In the genomic region with DNA sequence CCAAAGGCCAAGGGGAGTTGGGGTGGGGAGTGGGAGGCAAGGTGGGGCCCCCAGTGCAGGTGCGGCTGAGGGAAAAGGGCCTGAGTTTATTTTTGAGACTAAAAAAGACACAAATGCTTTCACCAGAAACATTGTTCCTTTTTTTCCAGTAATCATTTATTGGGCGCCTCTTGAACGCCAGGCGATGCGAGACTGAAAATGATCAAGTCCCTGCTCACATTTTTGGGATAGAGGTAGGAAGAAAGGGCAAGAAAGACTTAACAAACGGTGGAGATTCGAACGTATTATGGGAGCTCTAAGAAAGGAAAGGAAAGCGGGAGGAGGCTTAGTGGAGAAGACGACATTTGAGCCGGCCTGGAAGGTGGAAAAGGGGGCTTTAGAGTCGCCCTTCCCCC, we compare ENCODE assay signal across 9 cellular contexts. TPM values are rescaled to one million over a fixed set of nuclear protein-coding genes. Genes with fewer than 3 reads are reported as not detected.
DNase-seq lines count a peak whose midpoint lies in the region; ATAC-seq and TF ChIP-seq lines count a peak whose summit lies in the region.
"Had no signal": no experiment of that assay in that cellular context is flagged by ENCODE, and none has a peak within 500 bp of the region (broad histone marks: within the 10 kb centered on the region; RNA-seq: fewer than 3 reads in every experiment).

No MANE protein-coding gene starts in this region.

- no peaks in the 10 kb centered on the region for H3K9me3 Mint-ChIP-seq in mesothelial cell of epicardium

- H3K4me3 ChIP-seq in right atrium auricular region (peak overlapping the region; percentile 98 to 100), brain microvascular endothelial cell (ENCODE audit: low read depth, low read length) (peak overlapping the region; percentile 94)

- H3K36me3 ChIP-seq in right atrium auricular region (peaks cover 22% of the 10 kb centered on the region), brain microvascular endothelial cell (replicated peaks) (peaks cover 24% of the 10 kb centered on the region)

- intact Hi-C loops in Right ventricle myocardium superior (cut with DNase I), result no loop called here

- H3K27ac Mint-ChIP-seq in mesothelial cell of epicardium, result peak overlapping the region; percentile 98

- no peaks in the 10 kb centered on the region for H3K9me3 ChIP-seq in right atrium auricular region

- peak overlapping the region; percentile 99 for H3K4me3 Mint-ChIP-seq in mesothelial cell of epicardium

- H3K27me3 Mint-ChIP-seq in mesothelial cell of epicardium (ENCODE audit: low read depth), result peaks cover 4% of the 10 kb centered on the region

- no peak for TF ChIP-seq CTCF in right atrium auricular region (IDR thresholded peaks at IDR 0.05)
- no peak for TF ChIP-seq CTCF in brain microvascular endothelial cell (IDR thresholded peaks at IDR 0.05; ENCODE audit: low read depth, low read length, missing control alignments)
- TF ChIP-seq CTCF in mesothelial cell of epicardium (IDR thresholded peaks at IDR 0.05; ENCODE audit: unreplicated experiment), result no peak

- H3K27me3 ChIP-seq in right atrium auricular region (no peaks in the 10 kb centered on the region), brain microvascular endothelial cell (replicated peaks) (no peaks in the 10 kb centered on the region)

- H3K27ac ChIP-seq in right atrium auricular region (peak overlapping the region; percentile 92 to 94), brain microvascular endothelial cell (peak overlapping the region; percentile 71)

- peaks cover 46% of the 10 kb centered on the region for H3K4me1 Mint-ChIP-seq in mesothelial cell of epicardium

- peaks cover 3 to 39% of the 10 kb centered on the region in 2 donors for H3K4me1 ChIP-seq in right atrium auricular region

- DNase-seq in right atrium auricular region (ENCODE audit: low spot score) (no peak), Right ventricle myocardium superior (no peak), brain microvascular endothelial cell (no peak), mesothelial cell of epicardium (ENCODE audit: low spot score in 2 of 2, unreplicated experiment in 2 of 2) (no peak), GM03348 (ENCODE audit: low spot score) (no peak)

- in situ Hi-C loops in brain microvascular endothelial cell (cut with HindIII; ENCODE audit: low pct_ligation_motif_present, low sequenced_read_pairs), result no loop called here

- ATAC-seq in Right ventricle myocardium superior (ENCODE audit: poor library complexity) (no peak), HG02885 (IDR thresholded peaks at IDR 0.05; ENCODE audit: poor library complexity, unreplicated experiment) (no peak), HG02588 (IDR thresholded peaks at IDR 0.05; ENCODE audit: unreplicated experiment) (no peak), GM21526 (IDR thresholded peaks at IDR 0.05; ENCODE audit: low FRiP score, unreplicated experiment) (no peak)

- peaks cover 9% of the 10 kb centered on the region for H3K36me3 Mint-ChIP-seq in mesothelial cell of epicardium

RNA-seq across cellular contexts. Expression of a gene that starts 0.8 kb away (rescaled TPM):
- total RNA-seq in right atrium auricular region (100 to 1,000 TPM in 1 of 2 donors, 10 to 100 TPM in 1; 62.5 to 111 TPM), Right ventricle myocardium superior (61.2 TPM), mesothelial cell of epicardium (182 to 201 TPM (median 195 TPM) in 3 replicates)

RNA-seq across cellular contexts. Expression of a gene that starts 2.4 kb away (rescaled TPM):
- total RNA-seq in right atrium auricular region, result 10 to 100 TPM; 22.7 to 29.0 TPM
- total RNA-seq in Right ventricle myocardium superior, result 0.73 TPM
- 4.7 to 5.7 TPM (median 4.9 TPM) in 3 replicates for total RNA-seq in mesothelial cell of epicardium
- total RNA-seq: SK-MEL-5 had no signal

RNA-seq across cellular contexts. Expression of a gene that starts 18.7 kb away (rescaled TPM):
- total RNA-seq in right atrium auricular region (10 to 100 TPM; 47.7 to 88.9 TPM), Right ventricle myocardium superior (46.5 TPM), mesothelial cell of epicardium (81.6 to 88.0 TPM (median 87.0 TPM) in 3 replicates)

RNA-seq across cellular contexts. Expression of a gene that starts 25.1 kb away (rescaled TPM):
- total RNA-seq in right atrium auricular region, result not detected
- not detected for total RNA-seq in Right ventricle myocardium superior
- total RNA-seq in mesothelial cell of epicardium, result not detected in 3 replicates

RNA-seq across cellular contexts. Expression of a gene that starts 39.6 kb away (rescaled TPM):
- total RNA-seq in right atrium auricular region (1 to 10 TPM; 2.6 to 6.3 TPM), Right ventricle myocardium superior (not detected), mesothelial cell of epicardium (1.1 to 1.2 TPM (median 1.2 TPM) in 3 replicates)
- total RNA-seq: SK-MEL-5 had no signal
